In genomic region chr9:121156263-121156731, GRCh38 we compare ENCODE assay signal across 1 cellular context.
TF ChIP-seq lines count a peak whose summit lies in the region.

No MANE protein-coding gene starts in this region.

TF ChIP-seq in HepG2, 621 proteins besides CTCF, POLR2A, EP300 and RAD21 (continued from another document):
- TF ChIP-seq THAP9 (CRISPR knock-in tag; IDR thresholded peaks at IDR 0.05; ENCODE audit: borderline replicate concordance) (no peak), ZNF724P (CRISPR knock-in tag; IDR thresholded peaks at IDR 0.05; ENCODE audit: borderline replicate concordance) (no peak), ZNF768 (CRISPR knock-in tag; IDR thresholded peaks at IDR 0.05) (no peak), ZNF430 (CRISPR knock-in tag; IDR thresholded peaks at IDR 0.05) (no peak), HHEX (CRISPR knock-in tag; IDR thresholded peaks at IDR 0.05) (no peak), ZBTB2 (CRISPR knock-in tag; IDR thresholded peaks at IDR 0.05; ENCODE audit: low read depth) (no peak), HNRNPLL (IDR thresholded peaks at IDR 0.05; ENCODE audit: low read depth, low read length, poor library complexity, severe bottlenecking) (no peak), TMF1 (CRISPR knock-in tag; IDR thresholded peaks at IDR 0.05; ENCODE audit: low read depth) (no peak), FOXA3 (CRISPR knock-in tag; IDR thresholded peaks at IDR 0.05) (no peak), SNAPC5 (CRISPR knock-in tag; IDR thresholded peaks at IDR 0.05; ENCODE audit: borderline replicate concordance) (no peak), ZNF3 (CRISPR knock-in tag; IDR thresholded peaks at IDR 0.05) (no peak), HNRNPK (IDR thresholded peaks at IDR 0.05; ENCODE audit: low read depth, low read length, poor library complexity, severe bottlenecking) (no peak)
- TF ChIP-seq, protein P1, sequence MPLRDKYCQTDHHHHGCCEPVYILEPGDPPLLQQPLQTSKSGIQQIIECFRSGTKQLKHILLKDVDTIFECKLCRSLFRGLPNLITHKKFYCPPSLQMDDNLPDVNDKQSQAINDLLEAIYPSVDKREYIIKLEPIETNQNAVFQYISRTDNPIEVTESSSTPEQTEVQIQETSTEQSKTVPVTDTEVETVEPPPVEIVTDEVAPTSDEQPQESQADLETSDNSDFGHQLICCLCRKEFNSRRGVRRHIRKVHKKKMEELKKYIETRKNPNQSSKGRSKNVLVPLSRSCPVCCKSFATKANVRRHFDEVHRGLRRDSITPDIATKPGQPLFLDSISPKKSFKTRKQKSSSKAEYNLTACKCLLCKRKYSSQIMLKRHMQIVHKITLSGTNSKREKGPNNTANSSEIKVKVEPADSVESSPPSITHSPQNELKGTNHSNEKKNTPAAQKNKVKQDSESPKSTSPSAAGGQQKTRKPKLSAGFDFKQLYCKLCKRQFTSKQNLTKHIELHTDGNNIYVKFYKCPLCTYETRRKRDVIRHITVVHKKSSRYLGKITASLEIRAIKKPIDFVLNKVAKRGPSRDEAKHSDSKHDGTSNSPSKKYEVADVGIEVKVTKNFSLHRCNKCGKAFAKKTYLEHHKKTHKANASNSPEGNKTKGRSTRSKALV (CRISPR knock-in tag; IDR thresholded peaks at IDR 0.05) = no peak
